Comparison of ENCODE assay signal across 12 cellular contexts in genomic region chr17:29243792-29244191, GRCh38. TPM values are rescaled to one million over a fixed set of nuclear protein-coding genes. Genes with fewer than 3 reads are reported as not detected.
A peak's percentile ranks its signal among the peaks of the same experiment; 100 is the strongest.
DNase-seq lines count a peak whose midpoint lies in the region; ATAC-seq and TF ChIP-seq lines count a peak whose summit lies in the region.
"Had no signal": no experiment of that assay in that cellular context is flagged by ENCODE, and none has a peak within 500 bp of the region (broad histone marks: within the 10 kb centered on the region; RNA-seq: fewer than 3 reads in every experiment).

No MANE protein-coding gene starts in this region.

- peaks cover 1 to 22% of the 10 kb centered on the region in 2 experiments; a peak in 3 of 4 replicates for H3K79me1 ChIP-seq in IMR-90 (ENCODE audit: low read depth in 1 of 2, low read length in 2 of 2)

- no peak overlapping the region for H3K27ac ChIP-seq in IMR-90 (ENCODE audit: insufficient read depth, low read length)
- no peak overlapping the region for H3K27ac ChIP-seq in adrenal gland
- no peak overlapping the region for H3K27ac ChIP-seq in prostate gland

- H3K9me3 ChIP-seq in IMR-90 (ENCODE audit: control insufficient read depth, insufficient read depth, low read length) (no peaks in the 10 kb centered on the region), adrenal gland (replicated peaks in 1 of 3) (no peaks in the 10 kb centered on the region), prostate gland (no peaks in the 10 kb centered on the region)

- peaks cover 13% of the 10 kb centered on the region for H3K4me1 ChIP-seq in IMR-90 (ENCODE audit: control insufficient read depth, insufficient read depth, low read length)
- H3K4me1 ChIP-seq in adrenal gland (replicated peaks in 1 of 2): peaks cover 4 to 16% of the 10 kb centered on the region in 2 donors
- no peaks in the 10 kb centered on the region for H3K4me1 ChIP-seq in prostate gland (replicated peaks)

- CTCF ChIA-PET in IMR-90 (lab: Yijun Ruan, JAX): interaction anchor here (0.9 to 1.3 kb wide), 4 partner anchors 8 to 119 kb away, joined by 3 to 4 read pairs (median 3); no protein-coding TSS in a partner anchor
- CTCF ChIA-PET in activated CD4-positive, alpha-beta T cell treated with anti-CD3 and anti-CD28 coated beads, Interleukin-2, amount 10 ng/mL, durations not matched to agents 7 days and 5 days (lab: Charles Lee): interaction anchor here (0.6 to 2.4 kb wide), 3 partner anchors 11 to 128 kb away, joined by 3 to 5 read pairs (median 5); no protein-coding TSS in a partner anchor

- peak; percentile 44 for TF ChIP-seq CTCF in IMR-90 (conservative IDR thresholded peaks at IDR 0.05; ENCODE audit: low read depth, low read length)
- TF ChIP-seq CTCF in adrenal gland (IDR thresholded peaks at IDR 0.05): peak; percentile 7 to 62 (median 44)
- TF ChIP-seq CTCF in prostate gland (IDR thresholded peaks at IDR 0.05): peak in 2 of 4 experiments; percentile 7 to 20

- no peaks in the 10 kb centered on the region for H3K36me3 ChIP-seq in IMR-90 (ENCODE audit: control insufficient read depth, insufficient read depth, low read length)
- no peaks in the 10 kb centered on the region for H3K36me3 ChIP-seq in adrenal gland (replicated peaks in 1 of 2)
- no peaks in the 10 kb centered on the region for H3K36me3 ChIP-seq in prostate gland

- peak overlapping the region; percentile 52; the same call in 1 of the 2 replicates for H4K5ac ChIP-seq in IMR-90 (ENCODE audit: low read depth, low read length)

- POLR2A ChIA-PET in IMR-90 (lab: Charles Lee; ENCODE audit: unreplicated experiment): no interaction called here
- POLR2A ChIA-PET in activated CD4-positive, alpha-beta T cell treated with anti-CD3 and anti-CD28 coated beads, Interleukin-2, amount 10 ng/mL, durations not matched to agents 7 days and 5 days (lab: Charles Lee): no interaction called here

- no peak for ATAC-seq in IMR-90 (ENCODE audit: low read depth)
- peak; percentile 56 for ATAC-seq in left lobe of liver

- H3K4me3 Mint-ChIP-seq in activated CD4-positive, alpha-beta T cell treated with anti-CD3 and anti-CD28 coated beads, Interleukin-2, amount 10 ng/mL, durations not matched to agents 7 days and 5 days: no peak overlapping the region

- peak overlapping the region; percentile 93 for H2BK20ac ChIP-seq in IMR-90 (ENCODE audit: low read depth, low read length)

- in situ Hi-C loops in IMR-90 (cut with MboI; ENCODE audit: low sequenced_read_pairs): no loop called here

- H2AFZ ChIP-seq in IMR-90 (replicated peaks; ENCODE audit: low read length, poor library complexity): no peak overlapping the region

- H2BK15ac ChIP-seq in IMR-90 (ENCODE audit: low read depth, low read length): peak overlapping the region; percentile 31; the same call in 1 of the 3 replicates

- H3K9me3 Mint-ChIP-seq in activated CD4-positive, alpha-beta T cell treated with anti-CD3 and anti-CD28 coated beads, Interleukin-2, amount 10 ng/mL, durations not matched to agents 7 days and 5 days: no peaks in the 10 kb centered on the region

- peak overlapping the region; percentile 70 for H3K14ac ChIP-seq in IMR-90 (replicated peaks; ENCODE audit: low read depth, low read length)

- peak overlapping the region; percentile 88 for H2BK120ac ChIP-seq in IMR-90 (ENCODE audit: low read depth, low read length)

- 0 out of 2 replicates have a peak overlapping the region, but pooled peaks have one; percentile 14 for H4K91ac ChIP-seq in IMR-90 (ENCODE audit: insufficient read depth, low read depth, low read length)

- no peak overlapping the region for H3K27ac Mint-ChIP-seq in activated CD4-positive, alpha-beta T cell treated with anti-CD3 and anti-CD28 coated beads, Interleukin-2, amount 10 ng/mL, durations not matched to agents 7 days and 5 days

- H3K9me1 ChIP-seq in IMR-90 (ENCODE audit: insufficient read depth, low read length): peaks cover 11% of the 10 kb centered on the region

- H3K4ac ChIP-seq in IMR-90 (ENCODE audit: low read depth, low read length): peak overlapping the region; percentile 82; the same call in 1 of the 2 replicates

- peak; percentile 45 for TF ChIP-seq RAD21 in IMR-90 (IDR thresholded peaks at IDR 0.05; ENCODE audit: low read length)

- no peak overlapping the region for H2AK9ac ChIP-seq in IMR-90 (replicated peaks; ENCODE audit: low read depth, low read length, poor library complexity)

- no peak overlapping the region for H3K4me3 ChIP-seq in IMR-90 (ENCODE audit: insufficient read depth, low read depth, low read length)
- no peak overlapping the region for H3K4me3 ChIP-seq in adrenal gland
- H3K4me3 ChIP-seq in prostate gland: no peak overlapping the region

- H3K56ac ChIP-seq in IMR-90 (ENCODE audit: extremely low read depth, insufficient read depth, low read length): no peak overlapping the region

- H3K23ac ChIP-seq in IMR-90 (ENCODE audit: low read depth, low read length): peak overlapping the region; percentile 62; the same call in 1 of the 2 replicates

- no peak overlapping the region for H3K4me2 ChIP-seq in IMR-90 (ENCODE audit: low read depth, low read length)

- peak; percentile 41 for DNase-seq in ELF-1 (ENCODE audit: low read depth, low spot score)
- DNase-seq in IMR-90: peak; percentile 44
- peak in 6 of 7 donors; percentile 40 to 87 (median 66) for DNase-seq in adrenal gland
- DNase-seq in left lobe of liver (ENCODE audit: low spot score): no peak
- DNase-seq in NCI-H2227 treated with DMSO at 0.1 percent for 48 hours (lab: John Stamatoyannopoulos, UW): no peak
- no peak for DNase-seq in activated T-cell treated with anti-CD3 and anti-CD28 coated beads, Interleukin-2, amount 50 U/mL, for 1 hour
- no peak for DNase-seq in prostate gland (ENCODE audit: low spot score)
- DNase-seq in activated CD4-positive, alpha-beta T cell treated with anti-CD3 and anti-CD28 coated beads, Interleukin-2, amount 10 ng/mL, durations not matched to agents 7 days and 5 days: no peak
- DNase-seq: activated CD8-positive, alpha-beta memory T cell treated with anti-CD3 and anti-CD28 coated beads for 24 hours; NCI-H1105 had no signal

- peak overlapping the region; percentile 34; the same call in 1 of the 2 replicates for H3K18ac ChIP-seq in IMR-90 (ENCODE audit: low read depth, low read length)

- 74% methylated on average over 3 of the region's 4 CpGs; no CpG with 5 or more reads in 1 of the 2 experiments for WGBS in IMR-90 (ENCODE audit: extremely low coverage in 2 of 2, insufficient read length in 1 of 2), 2 experiments
- WGBS in adrenal gland, 4 donors: 27 to 46% (median 32%) methylated on average over 3 to 4 of the region's 4 CpGs
- whole genome bisulfite sequencing in prostate gland: 39% methylated on average over 4 of the region's 4 CpGs

- TF ChIP-seq POLR2A in IMR-90 (IDR thresholded peaks at IDR 0.05; ENCODE audit: low read depth, low read length) (no peak), adrenal gland (IDR thresholded peaks at IDR 0.05) (no peak), prostate gland (IDR thresholded peaks at IDR 0.05) (no peak)

- H2AK5ac ChIP-seq in IMR-90 (ENCODE audit: low read depth, low read length): peak overlapping the region; percentile 46

- no peaks in the 10 kb centered on the region for H3K27me3 Mint-ChIP-seq in activated CD4-positive, alpha-beta T cell treated with anti-CD3 and anti-CD28 coated beads, Interleukin-2, amount 10 ng/mL, durations not matched to agents 7 days and 5 days

- H3K27me3 ChIP-seq in IMR-90 (ENCODE audit: control insufficient read depth, insufficient read depth, low read length): no peaks in the 10 kb centered on the region
- no peaks in the 10 kb centered on the region for H3K27me3 ChIP-seq in adrenal gland
- no peaks in the 10 kb centered on the region for H3K27me3 ChIP-seq in prostate gland (replicated peaks; ENCODE audit: insufficient read depth)

- dilution Hi-C loops in IMR-90 (cut with HindIII; ENCODE audit: low sequenced_read_pairs, unreplicated experiment): no loop called here

- no peak overlapping the region for H3K9ac ChIP-seq in IMR-90 (ENCODE audit: low read depth, low read length)

- intact Hi-C loops in IMR-90 (cut with micrococcal nuclease) (no loop called here), adrenal gland (cut with DNase I) (loop anchor here in 1 of 2 donors (10.0 kb wide), 1 partner anchor 51 kb away; the partner anchor contains the start of gene NUFIP2), prostate gland (cut with DNase I) (loop anchor here (5.0 kb wide), 1 partner anchor 44 kb away; no protein-coding TSS in a partner anchor)

- BruUV-seq in IMR-90 (replicated peaks; lab: Mats Ljungman, UMichigan): no TSS peak

- H3K4me1 Mint-ChIP-seq in activated CD4-positive, alpha-beta T cell treated with anti-CD3 and anti-CD28 coated beads, Interleukin-2, amount 10 ng/mL, durations not matched to agents 7 days and 5 days: peaks cover 11% of the 10 kb centered on the region

- no peaks in the 10 kb centered on the region for H4K20me1 ChIP-seq in IMR-90 (ENCODE audit: insufficient read depth, low read length)

- H3K36me3 Mint-ChIP-seq in activated CD4-positive, alpha-beta T cell treated with anti-CD3 and anti-CD28 coated beads, Interleukin-2, amount 10 ng/mL, durations not matched to agents 7 days and 5 days (ENCODE audit: low read depth): no peaks in the 10 kb centered on the region

- no peak overlapping the region for H2BK5ac ChIP-seq in IMR-90 (ENCODE audit: low read depth, low read length, poor library complexity, severe bottlenecking)

- H4K8ac ChIP-seq in IMR-90 (ENCODE audit: low read depth in 2 of 2, low read length in 2 of 2): peak overlapping the region in 1 of 2 experiments; percentile 62; a peak in 2 of 4 replicates

TF ChIP-seq in IMR-90, 13 proteins besides CTCF, POLR2A, EP300 and RAD21 (continues in another document):
- TF ChIP-seq SMC3 (IDR thresholded peaks at IDR 0.05; ENCODE audit: low read depth, low read length): peak; percentile 41

RNA-seq across cellular contexts. Expression of gene CRYBA1, which starts 2.9 kb away (rescaled TPM):
- total RNA-seq in IMR-90 (2012; rRNA removed): not detected in 2 replicates
- polyA plus RNA-seq in IMR-90 (2012; rRNA removed): not detected in 2 replicates
- 0.08 TPM in 1 of 2 replicates, not detected in the other for polyA plus RNA-seq in IMR-90 (2012; cell fraction: cytosol; rRNA removed)
- polyA plus RNA-seq in IMR-90 (2012; cell fraction: nucleus; rRNA removed; ENCODE audit: low replicate concordance): not detected in 2 replicates
- not detected for total RNA-seq in adrenal gland
- not detected for polyA plus RNA-seq in adrenal gland
- total RNA-seq in left lobe of liver: not detected
- total RNA-seq in prostate gland: not detected
- total RNA-seq in activated CD4-positive, alpha-beta T cell treated with anti-CD3 and anti-CD28 coated beads, Interleukin-2, amount 10 ng/mL, durations not matched to agents 7 days and 5 days: not detected
- total RNA-seq: skeletal muscle tissue had no signal
- polyA plus RNA-seq: esophagus had no signal

RNA-seq across cellular contexts. Expression of gene NUFIP2, which starts 50.2 kb away (rescaled TPM):
- total RNA-seq in IMR-90 (2012; rRNA removed) (25.6 and 38.9 TPM in 2 replicates), adrenal gland (10 to 100 TPM; 22.2 to 84.5 (median 44.6) TPM), left lobe of liver (16.4 TPM), prostate gland (10 to 100 TPM; 21.1 to 30.6 TPM)
- polyA plus RNA-seq in IMR-90 (2012; rRNA removed) (7.8 and 8.9 TPM in 2 replicates), adrenal gland (10 to 100 TPM in 2 of 3 donors, 1 to 10 TPM in 1; 5.8 to 54.1 (median 12.5) TPM)
- 1.3 and 10.4 TPM in 2 replicates for polyA plus RNA-seq in IMR-90 (2012; cell fraction: cytosol; rRNA removed)
- polyA plus RNA-seq in IMR-90 (2012; cell fraction: nucleus; rRNA removed; ENCODE audit: low replicate concordance): 17.2 and 31.8 TPM in 2 replicates
- total RNA-seq in activated CD4-positive, alpha-beta T cell treated with anti-CD3 and anti-CD28 coated beads, Interleukin-2, amount 10 ng/mL, durations not matched to agents 7 days and 5 days: 10 to 100 TPM; 66.9 to 85.4 TPM

Comparison
In these comparisons a context has a peak if more than half of its experiments do, and no peak if none do; other contexts are left out.
1. DNase-seq: peak in ELF-1 (single experiment), IMR-90 (single experiment) and adrenal gland (6 of 7); none in left lobe of liver (single experiment), NCI-H2227 treated with DMSO at 0.1 percent for 48 hours (single experiment), activated T-cell treated with anti-CD3 and anti-CD28 coated beads, Interleukin-2, amount 50 U/mL, for 1 hour (single experiment), prostate gland (single experiment) and activated CD4-positive, alpha-beta T cell treated with anti-CD3 and anti-CD28 coated beads, Interleukin-2, amount 10 ng/mL, durations not matched to agents 7 days and 5 days (single experiment).